In the genomic region with DNA sequence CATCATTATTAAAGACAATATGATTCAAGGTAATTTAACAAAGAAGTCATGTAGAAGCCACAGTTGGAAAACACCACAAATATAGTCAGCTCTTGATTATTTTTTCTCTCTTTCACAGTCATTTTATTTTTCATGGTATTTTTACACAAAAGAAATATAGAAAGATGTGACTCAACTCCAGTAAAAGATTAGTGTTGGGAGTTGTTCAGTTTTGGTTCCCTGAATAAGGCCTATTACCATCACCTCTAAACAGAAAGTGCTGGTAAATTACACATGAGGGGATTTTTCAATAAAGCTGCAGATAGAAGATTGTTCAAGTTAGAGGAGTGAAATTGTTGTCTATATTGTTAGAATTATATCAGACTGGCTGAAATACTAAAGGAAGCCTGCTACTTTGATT, we compare ENCODE assay signal across 15 cellular contexts.
A peak's percentile ranks its signal among the peaks of the same experiment; 100 is the strongest.
DNase-seq lines count a peak whose midpoint lies in the region; ATAC-seq and TF ChIP-seq lines count a peak whose summit lies in the region.
"Had no signal": no experiment of that assay in that cellular context is flagged by ENCODE, and none has a peak within 500 bp of the region (broad histone marks: within the 10 kb centered on the region; RNA-seq: fewer than 3 reads in every experiment).

No MANE protein-coding gene starts in this region.

- no peak overlapping the region for H3K4me3 ChIP-seq in GM23248

- no peaks in the 10 kb centered on the region for H3K9me2 ChIP-seq in GM23248 (ENCODE audit: insufficient read depth)

- H3K4me1 Mint-ChIP-seq in activated T-cell treated with anti-CD3 and anti-CD28 coated beads, Interleukin-2, amount 50 U/mL, for 4 hours (ENCODE audit: low read depth) = peaks cover 13% of the 10 kb centered on the region
- H3K4me1 Mint-ChIP-seq in activated naive CD8-positive, alpha-beta T cell (ENCODE audit: low read depth) = peaks cover 20% of the 10 kb centered on the region

- TF ChIP-seq CTCF in omental fat pad (IDR thresholded peaks at IDR 0.05) = no peak

- no peak for DNase-seq in activated T-cell treated with anti-CD3 and anti-CD28 coated beads, Interleukin-2, amount 50 U/mL, for 4 hours
- DNase-seq in activated T-cell treated with anti-CD3 and anti-CD28 coated beads for 4 hours (no peak), GM23248 (no peak), NCI-H1930 (lab: John Stamatoyannopoulos, UW) (no peak), omental fat pad (ENCODE audit: low spot score) (no peak)
- DNase-seq: anterior cingulate cortex, DMS53, midbrain, NCI-H187 treated with DMSO at 0.1 percent for 48 hours, NCI-H510A treated with DMSO at 0.1 percent for 48 hours, T-helper 2 cell had no signal

- no peak overlapping the region for H3K4me3 Mint-ChIP-seq in activated T-cell treated with anti-CD3 and anti-CD28 coated beads, Interleukin-2, amount 50 U/mL, for 4 hours
- no peak overlapping the region for H3K4me3 Mint-ChIP-seq in activated naive CD8-positive, alpha-beta T cell

- H3K9me3 Mint-ChIP-seq in activated T-cell treated with anti-CD3 and anti-CD28 coated beads, Interleukin-2, amount 50 U/mL, for 4 hours = no peaks in the 10 kb centered on the region
- no peaks in the 10 kb centered on the region for H3K9me3 Mint-ChIP-seq in activated naive CD8-positive, alpha-beta T cell (ENCODE audit: low read depth)

- H3K36me3 ChIP-seq in GM23248 (ENCODE audit: low read depth) = no peaks in the 10 kb centered on the region

- no peaks in the 10 kb centered on the region for H3K27me3 ChIP-seq in GM23248 (replicated peaks; ENCODE audit: insufficient read depth)

- H3K9me3 ChIP-seq in GM23248 (ENCODE audit: low read depth) = no peaks in the 10 kb centered on the region

- peaks cover 18% of the 10 kb centered on the region for H3K4me1 ChIP-seq in GM23248 (ENCODE audit: insufficient read depth)

- peak; percentile 46 to 53 for ATAC-seq in activated T-cell treated with anti-CD3 and anti-CD28 coated beads, Interleukin-2, amount 50 U/mL, for 4 hours
- ATAC-seq in GM21390 (IDR thresholded peaks at IDR 0.05; ENCODE audit: unreplicated experiment) (peak; percentile 46), HG03045 (IDR thresholded peaks at IDR 0.05; ENCODE audit: unreplicated experiment) (peak; percentile 46), omental fat pad (ENCODE audit: low FRiP score) (no peak)
- ATAC-seq: HepG2 had no signal

- H3K9ac ChIP-seq in GM23248 = no peak overlapping the region

- H3K27me3 Mint-ChIP-seq in activated T-cell treated with anti-CD3 and anti-CD28 coated beads, Interleukin-2, amount 50 U/mL, for 4 hours (ENCODE audit: low read depth) = peaks cover 3% of the 10 kb centered on the region
- H3K27me3 Mint-ChIP-seq in activated naive CD8-positive, alpha-beta T cell = no peaks in the 10 kb centered on the region

- no peaks in the 10 kb centered on the region for H3K79me2 ChIP-seq in GM23248 (ENCODE audit: insufficient read depth)

- no peaks in the 10 kb centered on the region for H3K36me3 Mint-ChIP-seq in activated T-cell treated with anti-CD3 and anti-CD28 coated beads, Interleukin-2, amount 50 U/mL, for 4 hours (ENCODE audit: insufficient read depth)
- H3K36me3 Mint-ChIP-seq in activated naive CD8-positive, alpha-beta T cell = no peaks in the 10 kb centered on the region

- peak overlapping the region; percentile 67 for H3K27ac Mint-ChIP-seq in activated naive CD8-positive, alpha-beta T cell

- H2AFZ ChIP-seq in GM23248 = no peak overlapping the region

- no peak overlapping the region for H3K27ac ChIP-seq in GM23248

- no peaks in the 10 kb centered on the region for H4K20me1 ChIP-seq in GM23248 (ENCODE audit: insufficient read depth)

- H3F3A ChIP-seq in GM23248 (ENCODE audit: insufficient read depth) = peaks cover 13% of the 10 kb centered on the region

- in situ Hi-C loops in GM23248 (cut with MboI) = no loop called here

- no peak overlapping the region for H3K4me2 ChIP-seq in GM23248 (ENCODE audit: unreplicated experiment)
